In genomic region chr11:124898711-124899110, GRCh38 we compare ENCODE assay signal across 1 cellular context.
TF ChIP-seq lines count a peak whose summit lies in the region.

No MANE protein-coding gene starts in this region.

TF ChIP-seq in HepG2, 621 proteins besides CTCF, POLR2A, EP300 and RAD21 (continued from another document):
- TF ChIP-seq THAP9 (CRISPR knock-in tag; IDR thresholded peaks at IDR 0.05; ENCODE audit: borderline replicate concordance) (no peak), ZBTB26 (CRISPR knock-in tag; IDR thresholded peaks at IDR 0.05; ENCODE audit: borderline replicate concordance) (no peak), ZNF781 (CRISPR knock-in tag; IDR thresholded peaks at IDR 0.05; ENCODE audit: borderline replicate concordance, not compliant biosample characterization) (no peak), SMARCE1 (IDR thresholded peaks at IDR 0.05; ENCODE audit: borderline replicate concordance) (no peak), ZNF878 (CRISPR knock-in tag; IDR thresholded peaks at IDR 0.05) (no peak), AGO1 (IDR thresholded peaks at IDR 0.05; ENCODE audit: low read depth, low read length, poor library complexity, severe bottlenecking) (no peak), MED8 (CRISPR knock-in tag; IDR thresholded peaks at IDR 0.05; ENCODE audit: insufficient replicate concordance) (no peak), KAT8 (CRISPR knock-in tag; IDR thresholded peaks at IDR 0.05) (no peak), CREB3 (CRISPR knock-in tag; IDR thresholded peaks at IDR 0.05) (no peak), SP140L (CRISPR knock-in tag; IDR thresholded peaks at IDR 0.05; ENCODE audit: borderline replicate concordance) (no peak), SOX13 (IDR thresholded peaks at IDR 0.05) (peak; percentile 83), SOX13 (CRISPR knock-in tag; conservative IDR thresholded peaks at IDR 0.05 in 1 of 2, IDR thresholded peaks at IDR 0.05 in 1 of 2) (peak in 1 of 2 experiments; percentile 88; a peak in 2 of 4 replicates)
